Comparison of ENCODE assay signal across 1 cellular context in the genomic region with DNA sequence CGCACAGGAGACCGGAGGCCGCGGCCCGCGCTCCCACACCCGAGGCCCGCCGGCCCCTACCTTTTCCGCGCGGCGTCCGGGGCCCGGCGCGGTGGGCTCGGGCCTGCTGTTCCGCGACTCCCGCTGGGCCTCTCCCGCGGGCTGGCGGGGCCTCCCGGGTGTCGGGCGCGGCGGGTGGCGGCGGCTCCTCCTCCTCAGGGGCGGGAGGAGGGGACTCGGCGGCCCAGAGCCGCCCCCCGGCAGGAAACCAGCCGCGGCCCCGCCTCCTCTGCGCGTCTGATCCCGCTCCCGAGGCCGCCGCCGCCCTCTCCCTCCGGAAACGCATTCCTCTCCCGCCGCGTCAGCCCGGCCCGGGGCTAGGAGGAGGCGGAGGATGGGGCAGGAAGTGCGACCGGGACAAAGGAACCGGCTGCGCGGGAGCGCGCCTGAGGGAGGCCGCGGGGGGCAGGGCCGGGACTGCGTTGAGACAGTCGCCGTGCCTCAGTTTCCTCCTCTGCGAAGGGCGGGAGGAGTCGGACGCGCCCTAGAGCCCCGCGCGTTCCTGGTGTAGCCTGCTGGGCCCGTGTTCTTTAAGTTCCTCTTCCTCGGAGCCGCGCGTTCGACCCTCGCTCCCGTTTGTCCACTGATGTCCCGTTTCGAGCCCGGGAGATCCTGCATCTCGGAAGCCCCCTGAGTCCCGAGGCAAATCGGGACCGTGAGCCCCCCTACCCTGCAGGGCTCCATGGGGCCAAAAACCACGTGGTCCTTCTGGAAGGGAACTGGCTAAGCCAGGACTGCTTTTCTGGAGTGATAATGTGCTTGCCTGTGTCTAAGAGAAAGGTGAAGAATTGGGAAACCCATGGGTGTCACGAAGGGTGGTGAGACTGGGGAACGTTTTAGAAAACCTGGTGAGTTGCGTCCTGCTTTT.
A peak's percentile ranks its signal among the peaks of the same experiment; 100 is the strongest.
TF ChIP-seq lines count a peak whose summit lies in the region.

A gene (minus strand): TSS at position 146 of the 907 bp plus-strand sequence. CDS start 22,672 bp downstream, outside the sequence.

TF ChIP-seq in K562, 482 proteins besides CTCF, POLR2A, EP300 and RAD21 (continued from another document and continues in another):
- 0 out of 2 replicates have a peak, but pooled peaks have one; percentile 42 for TF ChIP-seq HDAC8 (tag; IDR thresholded peaks at IDR 0.05)
- no peak for TF ChIP-seq NFIX (CRISPR knock-in tag; IDR thresholded peaks at IDR 0.05; ENCODE audit: low read depth)
- TF ChIP-seq ZNF668 (CRISPR knock-in tag; IDR thresholded peaks at IDR 0.05), result no peak
- peak; percentile 83 for TF ChIP-seq BRD4 (IDR thresholded peaks at IDR 0.05)
- no peak for TF ChIP-seq ZNF584 (CRISPR knock-in tag; IDR thresholded peaks at IDR 0.05; ENCODE audit: low read depth)
- peak; percentile 93 for TF ChIP-seq CXXC5 (CRISPR knock-in tag; IDR thresholded peaks at IDR 0.05)
- TF ChIP-seq ELF2 (CRISPR knock-in tag; IDR thresholded peaks at IDR 0.05), result 0 out of 2 replicates have a peak, but pooled peaks have one; percentile 38
- TF ChIP-seq RBM39 (optimal IDR thresholded peaks at IDR 0.05; ENCODE audit: low read depth, low read length), result no peak
- TF ChIP-seq, protein P1, sequence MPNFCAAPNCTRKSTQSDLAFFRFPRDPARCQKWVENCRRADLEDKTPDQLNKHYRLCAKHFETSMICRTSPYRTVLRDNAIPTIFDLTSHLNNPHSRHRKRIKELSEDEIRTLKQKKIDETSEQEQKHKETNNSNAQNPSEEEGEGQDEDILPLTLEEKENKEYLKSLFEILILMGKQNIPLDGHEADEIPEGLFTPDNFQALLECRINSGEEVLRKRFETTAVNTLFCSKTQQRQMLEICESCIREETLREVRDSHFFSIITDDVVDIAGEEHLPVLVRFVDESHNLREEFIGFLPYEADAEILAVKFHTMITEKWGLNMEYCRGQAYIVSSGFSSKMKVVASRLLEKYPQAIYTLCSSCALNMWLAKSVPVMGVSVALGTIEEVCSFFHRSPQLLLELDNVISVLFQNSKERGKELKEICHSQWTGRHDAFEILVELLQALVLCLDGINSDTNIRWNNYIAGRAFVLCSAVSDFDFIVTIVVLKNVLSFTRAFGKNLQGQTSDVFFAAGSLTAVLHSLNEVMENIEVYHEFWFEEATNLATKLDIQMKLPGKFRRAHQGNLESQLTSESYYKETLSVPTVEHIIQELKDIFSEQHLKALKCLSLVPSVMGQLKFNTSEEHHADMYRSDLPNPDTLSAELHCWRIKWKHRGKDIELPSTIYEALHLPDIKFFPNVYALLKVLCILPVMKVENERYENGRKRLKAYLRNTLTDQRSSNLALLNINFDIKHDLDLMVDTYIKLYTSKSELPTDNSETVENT (CRISPR knock-in tag; IDR thresholded peaks at IDR 0.05), result peak; percentile 66
- no peak for TF ChIP-seq ZNF384 (IDR thresholded peaks at IDR 0.05; ENCODE audit: low read depth, low read length)
- TF ChIP-seq, protein P2, sequence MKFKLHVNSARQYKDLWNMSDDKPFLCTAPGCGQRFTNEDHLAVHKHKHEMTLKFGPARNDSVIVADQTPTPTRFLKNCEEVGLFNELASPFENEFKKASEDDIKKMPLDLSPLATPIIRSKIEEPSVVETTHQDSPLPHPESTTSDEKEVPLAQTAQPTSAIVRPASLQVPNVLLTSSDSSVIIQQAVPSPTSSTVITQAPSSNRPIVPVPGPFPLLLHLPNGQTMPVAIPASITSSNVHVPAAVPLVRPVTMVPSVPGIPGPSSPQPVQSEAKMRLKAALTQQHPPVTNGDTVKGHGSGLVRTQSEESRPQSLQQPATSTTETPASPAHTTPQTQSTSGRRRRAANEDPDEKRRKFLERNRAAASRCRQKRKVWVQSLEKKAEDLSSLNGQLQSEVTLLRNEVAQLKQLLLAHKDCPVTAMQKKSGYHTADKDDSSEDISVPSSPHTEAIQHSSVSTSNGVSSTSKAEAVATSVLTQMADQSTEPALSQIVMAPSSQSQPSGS (CRISPR knock-in tag; IDR thresholded peaks at IDR 0.05), result no peak
- TF ChIP-seq, protein P3, sequence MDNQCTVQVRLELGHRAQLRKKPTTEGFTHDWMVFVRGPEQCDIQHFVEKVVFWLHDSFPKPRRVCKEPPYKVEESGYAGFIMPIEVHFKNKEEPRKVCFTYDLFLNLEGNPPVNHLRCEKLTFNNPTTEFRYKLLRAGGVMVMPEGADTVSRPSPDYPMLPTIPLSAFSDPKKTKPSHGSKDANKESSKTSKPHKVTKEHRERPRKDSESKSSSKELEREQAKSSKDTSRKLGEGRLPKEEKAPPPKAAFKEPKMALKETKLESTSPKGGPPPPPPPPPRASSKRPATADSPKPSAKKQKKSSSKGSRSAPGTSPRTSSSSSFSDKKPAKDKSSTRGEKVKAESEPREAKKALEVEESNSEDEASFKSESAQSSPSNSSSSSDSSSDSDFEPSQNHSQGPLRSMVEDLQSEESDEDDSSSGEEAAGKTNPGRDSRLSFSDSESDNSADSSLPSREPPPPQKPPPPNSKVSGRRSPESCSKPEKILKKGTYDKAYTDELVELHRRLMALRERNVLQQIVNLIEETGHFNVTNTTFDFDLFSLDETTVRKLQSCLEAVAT (IDR thresholded peaks at IDR 0.05), result peak; percentile 45 to 77; a peak in 1 of 4 replicates
- TF ChIP-seq ZFP36 (IDR thresholded peaks at IDR 0.05; ENCODE audit: low read depth, low read length, partially characterized antibody), result no peak
- no peak for TF ChIP-seq KLF16 (IDR thresholded peaks at IDR 0.05)
- no peak for TF ChIP-seq NCOA4 (IDR thresholded peaks at IDR 0.05; ENCODE audit: partially characterized antibody)
- TF ChIP-seq NONO (IDR thresholded peaks at IDR 0.05; ENCODE audit: low read depth in 2 of 2, low read length in 1 of 2), result peak in 1 of 2 experiments; percentile 48; a peak in 2 of 4 replicates
- TF ChIP-seq HDGF (IDR thresholded peaks at IDR 0.05), result no peak
- TF ChIP-seq ZNF431 (CRISPR knock-in tag; IDR thresholded peaks at IDR 0.05), result peak; percentile 69; the same call in 1 of the 2 replicates
- 0 out of 2 replicates have a peak, but pooled peaks have one; percentile 56 for TF ChIP-seq KLF13 (tag; IDR thresholded peaks at IDR 0.05; ENCODE audit: borderline replicate concordance, low read depth)
- TF ChIP-seq HDAC6 (IDR thresholded peaks at IDR 0.05; ENCODE audit: low read depth, low read length), result no peak
- no peak for TF ChIP-seq XRCC5 (IDR thresholded peaks at IDR 0.05; ENCODE audit: low read depth, low read length)
- TF ChIP-seq, protein P4, sequence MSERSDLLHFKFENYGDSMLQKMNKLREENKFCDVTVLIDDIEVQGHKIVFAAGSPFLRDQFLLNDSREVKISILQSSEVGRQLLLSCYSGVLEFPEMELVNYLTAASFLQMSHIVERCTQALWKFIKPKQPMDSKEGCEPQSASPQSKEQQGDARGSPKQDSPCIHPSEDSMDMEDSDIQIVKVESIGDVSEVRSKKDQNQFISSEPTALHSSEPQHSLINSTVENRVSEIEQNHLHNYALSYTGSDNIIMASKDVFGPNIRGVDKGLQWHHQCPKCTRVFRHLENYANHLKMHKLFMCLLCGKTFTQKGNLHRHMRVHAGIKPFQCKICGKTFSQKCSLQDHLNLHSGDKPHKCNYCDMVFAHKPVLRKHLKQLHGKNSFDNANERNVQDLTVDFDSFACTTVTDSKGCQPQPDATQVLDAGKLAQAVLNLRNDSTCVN (CRISPR knock-in tag; IDR thresholded peaks at IDR 0.05), result no peak
- TF ChIP-seq, protein P5, sequence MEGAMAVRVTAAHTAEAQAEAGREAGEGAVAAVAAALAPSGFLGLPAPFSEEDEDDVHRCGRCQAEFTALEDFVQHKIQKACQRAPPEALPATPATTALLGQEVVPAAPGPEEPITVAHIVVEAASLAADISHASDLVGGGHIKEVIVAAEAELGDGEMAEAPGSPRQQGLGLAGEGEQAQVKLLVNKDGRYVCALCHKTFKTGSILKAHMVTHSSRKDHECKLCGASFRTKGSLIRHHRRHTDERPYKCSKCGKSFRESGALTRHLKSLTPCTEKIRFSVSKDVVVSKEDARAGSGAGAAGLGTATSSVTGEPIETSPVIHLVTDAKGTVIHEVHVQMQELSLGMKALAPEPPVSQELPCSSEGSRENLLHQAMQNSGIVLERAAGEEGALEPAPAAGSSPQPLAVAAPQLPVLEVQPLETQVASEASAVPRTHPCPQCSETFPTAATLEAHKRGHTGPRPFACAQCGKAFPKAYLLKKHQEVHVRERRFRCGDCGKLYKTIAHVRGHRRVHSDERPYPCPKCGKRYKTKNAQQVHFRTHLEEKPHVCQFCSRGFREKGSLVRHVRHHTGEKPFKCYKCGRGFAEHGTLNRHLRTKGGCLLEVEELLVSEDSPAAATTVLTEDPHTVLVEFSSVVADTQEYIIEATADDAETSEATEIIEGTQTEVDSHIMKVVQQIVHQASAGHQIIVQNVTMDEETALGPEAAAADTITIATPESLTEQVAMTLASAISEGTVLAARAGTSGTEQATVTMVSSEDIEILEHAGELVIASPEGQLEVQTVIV (CRISPR knock-in tag; IDR thresholded peaks at IDR 0.05; ENCODE audit: borderline replicate concordance), result no peak
- TF ChIP-seq ASH1L (IDR thresholded peaks at IDR 0.05; ENCODE audit: borderline replicate concordance, low read depth, partially characterized antibody), result no peak
- TF ChIP-seq, protein P6, sequence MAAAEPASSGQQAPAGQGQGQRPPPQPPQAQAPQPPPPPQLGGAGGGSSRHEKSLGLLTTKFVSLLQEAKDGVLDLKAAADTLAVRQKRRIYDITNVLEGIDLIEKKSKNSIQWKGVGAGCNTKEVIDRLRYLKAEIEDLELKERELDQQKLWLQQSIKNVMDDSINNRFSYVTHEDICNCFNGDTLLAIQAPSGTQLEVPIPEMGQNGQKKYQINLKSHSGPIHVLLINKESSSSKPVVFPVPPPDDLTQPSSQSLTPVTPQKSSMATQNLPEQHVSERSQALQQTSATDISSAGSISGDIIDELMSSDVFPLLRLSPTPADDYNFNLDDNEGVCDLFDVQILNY (CRISPR knock-in tag; IDR thresholded peaks at IDR 0.05), result peak; percentile 57; the same call in 1 of the 2 replicates
- no peak for TF ChIP-seq ZC3H4 (CRISPR knock-in tag; IDR thresholded peaks at IDR 0.05; ENCODE audit: borderline replicate concordance)
- peak; percentile 79 for TF ChIP-seq ATF7 (IDR thresholded peaks at IDR 0.05)
- TF ChIP-seq, protein P7, sequence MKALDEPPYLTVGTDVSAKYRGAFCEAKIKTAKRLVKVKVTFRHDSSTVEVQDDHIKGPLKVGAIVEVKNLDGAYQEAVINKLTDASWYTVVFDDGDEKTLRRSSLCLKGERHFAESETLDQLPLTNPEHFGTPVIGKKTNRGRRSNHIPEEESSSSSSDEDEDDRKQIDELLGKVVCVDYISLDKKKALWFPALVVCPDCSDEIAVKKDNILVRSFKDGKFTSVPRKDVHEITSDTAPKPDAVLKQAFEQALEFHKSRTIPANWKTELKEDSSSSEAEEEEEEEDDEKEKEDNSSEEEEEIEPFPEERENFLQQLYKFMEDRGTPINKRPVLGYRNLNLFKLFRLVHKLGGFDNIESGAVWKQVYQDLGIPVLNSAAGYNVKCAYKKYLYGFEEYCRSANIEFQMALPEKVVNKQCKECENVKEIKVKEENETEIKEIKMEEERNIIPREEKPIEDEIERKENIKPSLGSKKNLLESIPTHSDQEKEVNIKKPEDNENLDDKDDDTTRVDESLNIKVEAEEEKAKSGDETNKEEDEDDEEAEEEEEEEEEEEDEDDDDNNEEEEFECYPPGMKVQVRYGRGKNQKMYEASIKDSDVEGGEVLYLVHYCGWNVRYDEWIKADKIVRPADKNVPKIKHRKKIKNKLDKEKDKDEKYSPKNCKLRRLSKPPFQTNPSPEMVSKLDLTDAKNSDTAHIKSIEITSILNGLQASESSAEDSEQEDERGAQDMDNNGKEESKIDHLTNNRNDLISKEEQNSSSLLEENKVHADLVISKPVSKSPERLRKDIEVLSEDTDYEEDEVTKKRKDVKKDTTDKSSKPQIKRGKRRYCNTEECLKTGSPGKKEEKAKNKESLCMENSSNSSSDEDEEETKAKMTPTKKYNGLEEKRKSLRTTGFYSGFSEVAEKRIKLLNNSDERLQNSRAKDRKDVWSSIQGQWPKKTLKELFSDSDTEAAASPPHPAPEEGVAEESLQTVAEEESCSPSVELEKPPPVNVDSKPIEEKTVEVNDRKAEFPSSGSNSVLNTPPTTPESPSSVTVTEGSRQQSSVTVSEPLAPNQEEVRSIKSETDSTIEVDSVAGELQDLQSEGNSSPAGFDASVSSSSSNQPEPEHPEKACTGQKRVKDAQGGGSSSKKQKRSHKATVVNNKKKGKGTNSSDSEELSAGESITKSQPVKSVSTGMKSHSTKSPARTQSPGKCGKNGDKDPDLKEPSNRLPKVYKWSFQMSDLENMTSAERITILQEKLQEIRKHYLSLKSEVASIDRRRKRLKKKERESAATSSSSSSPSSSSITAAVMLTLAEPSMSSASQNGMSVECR (CRISPR knock-in tag; IDR thresholded peaks at IDR 0.05), result peak; percentile 42; the same call in 1 of the 2 replicates
- TF ChIP-seq NFRKB (IDR thresholded peaks at IDR 0.05; ENCODE audit: low read depth), result peak; percentile 82
- TF ChIP-seq, protein P8, sequence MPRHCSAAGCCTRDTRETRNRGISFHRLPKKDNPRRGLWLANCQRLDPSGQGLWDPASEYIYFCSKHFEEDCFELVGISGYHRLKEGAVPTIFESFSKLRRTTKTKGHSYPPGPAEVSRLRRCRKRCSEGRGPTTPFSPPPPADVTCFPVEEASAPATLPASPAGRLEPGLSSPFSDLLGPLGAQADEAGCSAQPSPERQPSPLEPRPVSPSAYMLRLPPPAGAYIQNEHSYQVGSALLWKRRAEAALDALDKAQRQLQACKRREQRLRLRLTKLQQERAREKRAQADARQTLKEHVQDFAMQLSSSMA (CRISPR knock-in tag; IDR thresholded peaks at IDR 0.05), result no peak
- TF ChIP-seq ZNF23 (CRISPR knock-in tag; IDR thresholded peaks at IDR 0.05), result no peak
- TF ChIP-seq ZNF134 (CRISPR knock-in tag; conservative IDR thresholded peaks at IDR 0.05), result no peak
- TF ChIP-seq ZNF224 (CRISPR knock-in tag; IDR thresholded peaks at IDR 0.05), result no peak
- TF ChIP-seq POLR2G (IDR thresholded peaks at IDR 0.05; ENCODE audit: low read depth, low read length), result peak; percentile 92
- TF ChIP-seq, protein P9, sequence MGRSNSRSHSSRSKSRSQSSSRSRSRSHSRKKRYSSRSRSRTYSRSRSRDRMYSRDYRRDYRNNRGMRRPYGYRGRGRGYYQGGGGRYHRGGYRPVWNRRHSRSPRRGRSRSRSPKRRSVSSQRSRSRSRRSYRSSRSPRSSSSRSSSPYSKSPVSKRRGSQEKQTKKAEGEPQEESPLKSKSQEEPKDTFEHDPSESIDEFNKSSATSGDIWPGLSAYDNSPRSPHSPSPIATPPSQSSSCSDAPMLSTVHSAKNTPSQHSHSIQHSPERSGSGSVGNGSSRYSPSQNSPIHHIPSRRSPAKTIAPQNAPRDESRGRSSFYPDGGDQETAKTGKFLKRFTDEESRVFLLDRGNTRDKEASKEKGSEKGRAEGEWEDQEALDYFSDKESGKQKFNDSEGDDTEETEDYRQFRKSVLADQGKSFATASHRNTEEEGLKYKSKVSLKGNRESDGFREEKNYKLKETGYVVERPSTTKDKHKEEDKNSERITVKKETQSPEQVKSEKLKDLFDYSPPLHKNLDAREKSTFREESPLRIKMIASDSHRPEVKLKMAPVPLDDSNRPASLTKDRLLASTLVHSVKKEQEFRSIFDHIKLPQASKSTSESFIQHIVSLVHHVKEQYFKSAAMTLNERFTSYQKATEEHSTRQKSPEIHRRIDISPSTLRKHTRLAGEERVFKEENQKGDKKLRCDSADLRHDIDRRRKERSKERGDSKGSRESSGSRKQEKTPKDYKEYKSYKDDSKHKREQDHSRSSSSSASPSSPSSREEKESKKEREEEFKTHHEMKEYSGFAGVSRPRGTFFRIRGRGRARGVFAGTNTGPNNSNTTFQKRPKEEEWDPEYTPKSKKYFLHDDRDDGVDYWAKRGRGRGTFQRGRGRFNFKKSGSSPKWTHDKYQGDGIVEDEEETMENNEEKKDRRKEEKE (IDR thresholded peaks at IDR 0.05; ENCODE audit: borderline replicate concordance in 1 of 2, control insufficient read depth in 1 of 2, low read depth in 2 of 2, low read length in 1 of 2), result no peak
- no peak for TF ChIP-seq NUFIP1 (IDR thresholded peaks at IDR 0.05; ENCODE audit: partially characterized antibody)
- TF ChIP-seq ETV1 (tag; conservative IDR thresholded peaks at IDR 0.05; ENCODE audit: low read depth), result peak; percentile 91
- no peak for TF ChIP-seq ZNF444 (CRISPR knock-in tag; IDR thresholded peaks at IDR 0.05)
- peak; percentile 94 for TF ChIP-seq BCOR (IDR thresholded peaks at IDR 0.05)
- TF ChIP-seq NEUROD1 (IDR thresholded peaks at IDR 0.05; ENCODE audit: borderline replicate concordance, low read depth, low read length, partially characterized antibody), result peak; percentile 66
